1 cellular context compared by ENCODE assay signal in the genomic region with DNA sequence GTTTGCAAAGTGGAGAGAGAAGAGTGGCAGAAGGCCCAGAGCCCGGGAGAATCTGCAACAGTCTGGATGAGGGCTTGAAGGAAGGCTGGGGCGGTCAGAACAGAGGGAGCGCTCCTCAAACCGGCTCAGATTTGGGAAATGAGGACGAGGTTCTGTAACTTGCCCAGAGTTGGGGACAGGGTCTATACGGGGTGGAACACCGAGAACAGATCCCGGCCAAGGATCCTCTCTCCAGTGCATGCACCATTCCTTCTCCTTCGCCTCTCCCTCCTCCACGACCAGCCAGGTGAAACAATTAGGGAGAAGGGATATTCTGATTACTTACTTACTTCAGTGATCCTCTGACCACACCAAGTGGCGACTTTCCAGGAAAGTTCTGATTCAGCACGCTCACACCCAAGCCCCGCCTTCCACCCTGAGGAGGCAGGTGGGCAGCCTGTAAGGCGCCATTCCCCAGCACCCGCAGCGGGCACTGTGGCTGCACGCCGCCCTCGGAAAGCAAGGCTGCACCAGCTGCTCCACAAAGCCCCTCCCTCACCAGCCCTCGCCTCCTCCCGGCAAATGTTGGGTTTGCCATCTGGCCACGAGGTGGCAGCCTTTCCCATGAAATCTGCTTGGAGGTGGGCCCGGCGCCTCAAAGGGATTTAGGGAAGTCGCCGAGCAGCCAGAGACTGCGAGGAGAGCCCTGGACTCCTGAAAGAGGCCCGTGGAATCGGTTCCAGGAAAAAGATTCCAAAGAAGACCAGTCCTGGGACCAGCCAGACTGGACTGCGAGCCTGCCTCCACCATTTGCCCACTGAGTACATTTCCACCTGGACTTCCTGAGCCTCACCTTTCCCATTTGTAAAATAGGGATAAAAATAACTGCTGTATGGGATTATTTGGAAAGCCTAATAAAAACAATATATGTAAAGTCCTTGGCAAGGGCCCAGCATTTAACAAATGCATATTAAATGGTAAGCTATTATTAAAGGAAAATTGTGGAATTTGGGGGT.
TF ChIP-seq lines count a peak whose summit lies in the region.

No MANE protein-coding gene starts in this region.

TF ChIP-seq in HEK293, 187 proteins besides CTCF, POLR2A, EP300 and RAD21 (continued from another document and continues in another):
- TF ChIP-seq, protein P1, sequence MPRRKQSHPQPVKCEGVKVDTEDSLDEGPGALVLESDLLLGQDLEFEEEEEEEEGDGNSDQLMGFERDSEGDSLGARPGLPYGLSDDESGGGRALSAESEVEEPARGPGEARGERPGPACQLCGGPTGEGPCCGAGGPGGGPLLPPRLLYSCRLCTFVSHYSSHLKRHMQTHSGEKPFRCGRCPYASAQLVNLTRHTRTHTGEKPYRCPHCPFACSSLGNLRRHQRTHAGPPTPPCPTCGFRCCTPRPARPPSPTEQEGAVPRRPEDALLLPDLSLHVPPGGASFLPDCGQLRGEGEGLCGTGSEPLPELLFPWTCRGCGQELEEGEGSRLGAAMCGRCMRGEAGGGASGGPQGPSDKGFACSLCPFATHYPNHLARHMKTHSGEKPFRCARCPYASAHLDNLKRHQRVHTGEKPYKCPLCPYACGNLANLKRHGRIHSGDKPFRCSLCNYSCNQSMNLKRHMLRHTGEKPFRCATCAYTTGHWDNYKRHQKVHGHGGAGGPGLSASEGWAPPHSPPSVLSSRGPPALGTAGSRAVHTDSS (tag by site-specific recombination; IDR thresholded peaks at IDR 0.05), result no peak
- TF ChIP-seq ZEB2 (tag by site-specific recombination; IDR thresholded peaks at IDR 0.05) (peak; percentile 61; the same call in 1 of the 2 replicates), ZNF571 (tag by site-specific recombination; IDR thresholded peaks at IDR 0.05) (no peak), ZNF600 (tag by site-specific recombination; IDR thresholded peaks at IDR 0.05) (0 out of 2 replicates have a peak, but pooled peaks have one; percentile 56), HOXD13 (CRISPR knock-in tag; IDR thresholded peaks at IDR 0.05; ENCODE audit: borderline replicate concordance) (no peak), ZNF24 (tag by site-specific recombination; IDR thresholded peaks at IDR 0.05) (no peak; the same call in 1 of the 2 replicates), ZNF555 (tag by site-specific recombination; conservative IDR thresholded peaks at IDR 0.05) (no peak), ZNF426 (tag by site-specific recombination; IDR thresholded peaks at IDR 0.05) (no peak), ZBTB1 (tag by site-specific recombination; IDR thresholded peaks at IDR 0.05) (no peak), SALL2 (tag by site-specific recombination; IDR thresholded peaks at IDR 0.05; ENCODE audit: borderline replicate concordance) (no peak), KLF16 (tag by site-specific recombination; IDR thresholded peaks at IDR 0.05) (no peak), ZNF580 (tag by site-specific recombination; IDR thresholded peaks at IDR 0.05) (no peak), ZNF248 (tag by site-specific recombination; IDR thresholded peaks at IDR 0.05) (no peak), ZNF624 (tag by site-specific recombination; IDR thresholded peaks at IDR 0.05) (no peak), WT1 (tag by site-specific recombination; IDR thresholded peaks at IDR 0.05) (no peak), ZNF155 (tag by site-specific recombination; IDR thresholded peaks at IDR 0.05) (no peak), ZBTB17 (tag by site-specific recombination; IDR thresholded peaks at IDR 0.05) (peak; percentile 77), ZNF529 (tag by site-specific recombination; IDR thresholded peaks at IDR 0.05; ENCODE audit: insufficient replicate concordance) (no peak), ZNF112 (tag by site-specific recombination; IDR thresholded peaks at IDR 0.05) (no peak), ZNF132 (tag by site-specific recombination; IDR thresholded peaks at IDR 0.05; ENCODE audit: borderline replicate concordance) (no peak), GLIS1 (tag by site-specific recombination; IDR thresholded peaks at IDR 0.05) (no peak), ZNF404 (tag by site-specific recombination; IDR thresholded peaks at IDR 0.05) (no peak), ZFHX2 (tag by site-specific recombination; conservative IDR thresholded peaks at IDR 0.05) (peak; percentile 75), ZNF341 (tag by site-specific recombination; IDR thresholded peaks at IDR 0.05; ENCODE audit: low read depth) (peak; percentile 82), ZNF76 (tag by site-specific recombination; IDR thresholded peaks at IDR 0.05; ENCODE audit: borderline replicate concordance, low read depth) (no peak), ZNF148 (tag by site-specific recombination; IDR thresholded peaks at IDR 0.05; ENCODE audit: borderline replicate concordance) (no peak), TCF7L2 (IDR thresholded peaks at IDR 0.05; ENCODE audit: borderline replicate concordance, low read depth, low read length) (peak; percentile 38; the same call in 1 of the 2 replicates), ZNF169 (tag by site-specific recombination; IDR thresholded peaks at IDR 0.05) (no peak), KLF7 (tag by site-specific recombination; IDR thresholded peaks at IDR 0.05; ENCODE audit: borderline replicate concordance) (no peak), ZNF350 (tag by site-specific recombination; IDR thresholded peaks at IDR 0.05) (no peak), ZNF211 (tag by site-specific recombination; IDR thresholded peaks at IDR 0.05; ENCODE audit: low read depth) (no peak), ZNF530 (tag by site-specific recombination; IDR thresholded peaks at IDR 0.05; ENCODE audit: low read depth) (no peak), OVOL3 (tag by site-specific recombination; IDR thresholded peaks at IDR 0.05) (no peak), ZBTB26 (tag by site-specific recombination; optimal IDR thresholded peaks at IDR 0.05) (peak; percentile 78), ZNF785 (tag by site-specific recombination; IDR thresholded peaks at IDR 0.05) (no peak)
- TF ChIP-seq, protein P2, sequence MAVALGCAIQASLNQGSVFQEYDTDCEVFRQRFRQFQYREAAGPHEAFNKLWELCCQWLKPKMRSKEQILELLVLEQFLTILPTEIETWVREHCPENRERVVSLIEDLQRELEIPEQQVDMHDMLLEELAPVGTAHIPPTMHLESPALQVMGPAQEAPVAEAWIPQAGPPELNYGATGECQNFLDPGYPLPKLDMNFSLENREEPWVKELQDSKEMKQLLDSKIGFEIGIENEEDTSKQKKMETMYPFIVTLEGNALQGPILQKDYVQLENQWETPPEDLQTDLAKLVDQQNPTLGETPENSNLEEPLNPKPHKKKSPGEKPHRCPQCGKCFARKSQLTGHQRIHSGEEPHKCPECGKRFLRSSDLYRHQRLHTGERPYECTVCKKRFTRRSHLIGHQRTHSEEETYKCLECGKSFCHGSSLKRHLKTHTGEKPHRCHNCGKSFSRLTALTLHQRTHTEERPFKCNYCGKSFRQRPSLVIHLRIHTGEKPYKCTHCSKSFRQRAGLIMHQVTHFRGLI (tag by site-specific recombination; IDR thresholded peaks at IDR 0.05), result no peak
- TF ChIP-seq, protein P3, sequence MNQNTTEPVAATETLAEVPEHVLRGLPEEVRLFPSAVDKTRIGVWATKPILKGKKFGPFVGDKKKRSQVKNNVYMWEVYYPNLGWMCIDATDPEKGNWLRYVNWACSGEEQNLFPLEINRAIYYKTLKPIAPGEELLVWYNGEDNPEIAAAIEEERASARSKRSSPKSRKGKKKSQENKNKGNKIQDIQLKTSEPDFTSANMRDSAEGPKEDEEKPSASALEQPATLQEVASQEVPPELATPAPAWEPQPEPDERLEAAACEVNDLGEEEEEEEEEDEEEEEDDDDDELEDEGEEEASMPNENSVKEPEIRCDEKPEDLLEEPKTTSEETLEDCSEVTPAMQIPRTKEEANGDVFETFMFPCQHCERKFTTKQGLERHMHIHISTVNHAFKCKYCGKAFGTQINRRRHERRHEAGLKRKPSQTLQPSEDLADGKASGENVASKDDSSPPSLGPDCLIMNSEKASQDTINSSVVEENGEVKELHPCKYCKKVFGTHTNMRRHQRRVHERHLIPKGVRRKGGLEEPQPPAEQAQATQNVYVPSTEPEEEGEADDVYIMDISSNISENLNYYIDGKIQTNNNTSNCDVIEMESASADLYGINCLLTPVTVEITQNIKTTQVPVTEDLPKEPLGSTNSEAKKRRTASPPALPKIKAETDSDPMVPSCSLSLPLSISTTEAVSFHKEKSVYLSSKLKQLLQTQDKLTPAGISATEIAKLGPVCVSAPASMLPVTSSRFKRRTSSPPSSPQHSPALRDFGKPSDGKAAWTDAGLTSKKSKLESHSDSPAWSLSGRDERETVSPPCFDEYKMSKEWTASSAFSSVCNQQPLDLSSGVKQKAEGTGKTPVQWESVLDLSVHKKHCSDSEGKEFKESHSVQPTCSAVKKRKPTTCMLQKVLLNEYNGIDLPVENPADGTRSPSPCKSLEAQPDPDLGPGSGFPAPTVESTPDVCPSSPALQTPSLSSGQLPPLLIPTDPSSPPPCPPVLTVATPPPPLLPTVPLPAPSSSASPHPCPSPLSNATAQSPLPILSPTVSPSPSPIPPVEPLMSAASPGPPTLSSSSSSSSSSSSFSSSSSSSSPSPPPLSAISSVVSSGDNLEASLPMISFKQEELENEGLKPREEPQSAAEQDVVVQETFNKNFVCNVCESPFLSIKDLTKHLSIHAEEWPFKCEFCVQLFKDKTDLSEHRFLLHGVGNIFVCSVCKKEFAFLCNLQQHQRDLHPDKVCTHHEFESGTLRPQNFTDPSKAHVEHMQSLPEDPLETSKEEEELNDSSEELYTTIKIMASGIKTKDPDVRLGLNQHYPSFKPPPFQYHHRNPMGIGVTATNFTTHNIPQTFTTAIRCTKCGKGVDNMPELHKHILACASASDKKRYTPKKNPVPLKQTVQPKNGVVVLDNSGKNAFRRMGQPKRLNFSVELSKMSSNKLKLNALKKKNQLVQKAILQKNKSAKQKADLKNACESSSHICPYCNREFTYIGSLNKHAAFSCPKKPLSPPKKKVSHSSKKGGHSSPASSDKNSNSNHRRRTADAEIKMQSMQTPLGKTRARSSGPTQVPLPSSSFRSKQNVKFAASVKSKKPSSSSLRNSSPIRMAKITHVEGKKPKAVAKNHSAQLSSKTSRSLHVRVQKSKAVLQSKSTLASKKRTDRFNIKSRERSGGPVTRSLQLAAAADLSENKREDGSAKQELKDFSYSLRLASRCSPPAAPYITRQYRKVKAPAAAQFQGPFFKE (tag by site-specific recombination; IDR thresholded peaks at IDR 0.05; ENCODE audit: borderline replicate concordance), result no peak
- TF ChIP-seq, protein P4, sequence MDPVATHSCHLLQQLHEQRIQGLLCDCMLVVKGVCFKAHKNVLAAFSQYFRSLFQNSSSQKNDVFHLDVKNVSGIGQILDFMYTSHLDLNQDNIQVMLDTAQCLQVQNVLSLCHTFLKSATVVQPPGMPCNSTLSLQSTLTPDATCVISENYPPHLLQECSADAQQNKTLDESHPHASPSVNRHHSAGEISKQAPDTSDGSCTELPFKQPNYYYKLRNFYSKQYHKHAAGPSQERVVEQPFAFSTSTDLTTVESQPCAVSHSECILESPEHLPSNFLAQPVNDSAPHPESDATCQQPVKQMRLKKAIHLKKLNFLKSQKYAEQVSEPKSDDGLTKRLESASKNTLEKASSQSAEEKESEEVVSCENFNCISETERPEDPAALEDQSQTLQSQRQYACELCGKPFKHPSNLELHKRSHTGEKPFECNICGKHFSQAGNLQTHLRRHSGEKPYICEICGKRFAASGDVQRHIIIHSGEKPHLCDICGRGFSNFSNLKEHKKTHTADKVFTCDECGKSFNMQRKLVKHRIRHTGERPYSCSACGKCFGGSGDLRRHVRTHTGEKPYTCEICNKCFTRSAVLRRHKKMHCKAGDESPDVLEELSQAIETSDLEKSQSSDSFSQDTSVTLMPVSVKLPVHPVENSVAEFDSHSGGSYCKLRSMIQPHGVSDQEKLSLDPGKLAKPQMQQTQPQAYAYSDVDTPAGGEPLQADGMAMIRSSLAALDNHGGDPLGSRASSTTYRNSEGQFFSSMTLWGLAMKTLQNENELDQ (tag by site-specific recombination; IDR thresholded peaks at IDR 0.05; ENCODE audit: low read depth), result no peak
- TF ChIP-seq, protein P5, sequence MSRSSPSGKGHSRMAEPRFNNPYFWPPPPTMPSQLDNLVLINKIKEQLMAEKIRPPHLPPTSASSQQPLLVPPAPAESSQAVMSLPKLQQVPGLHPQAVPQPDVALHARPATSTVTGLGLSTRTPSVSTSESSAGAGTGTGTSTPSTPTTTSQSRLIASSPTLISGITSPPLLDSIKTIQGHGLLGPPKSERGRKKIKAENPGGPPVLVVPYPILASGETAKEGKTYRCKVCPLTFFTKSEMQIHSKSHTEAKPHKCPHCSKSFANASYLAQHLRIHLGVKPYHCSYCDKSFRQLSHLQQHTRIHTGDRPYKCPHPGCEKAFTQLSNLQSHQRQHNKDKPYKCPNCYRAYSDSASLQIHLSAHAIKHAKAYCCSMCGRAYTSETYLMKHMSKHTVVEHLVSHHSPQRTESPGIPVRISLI (tag by site-specific recombination; IDR thresholded peaks at IDR 0.05), result no peak
- TF ChIP-seq, protein P6, sequence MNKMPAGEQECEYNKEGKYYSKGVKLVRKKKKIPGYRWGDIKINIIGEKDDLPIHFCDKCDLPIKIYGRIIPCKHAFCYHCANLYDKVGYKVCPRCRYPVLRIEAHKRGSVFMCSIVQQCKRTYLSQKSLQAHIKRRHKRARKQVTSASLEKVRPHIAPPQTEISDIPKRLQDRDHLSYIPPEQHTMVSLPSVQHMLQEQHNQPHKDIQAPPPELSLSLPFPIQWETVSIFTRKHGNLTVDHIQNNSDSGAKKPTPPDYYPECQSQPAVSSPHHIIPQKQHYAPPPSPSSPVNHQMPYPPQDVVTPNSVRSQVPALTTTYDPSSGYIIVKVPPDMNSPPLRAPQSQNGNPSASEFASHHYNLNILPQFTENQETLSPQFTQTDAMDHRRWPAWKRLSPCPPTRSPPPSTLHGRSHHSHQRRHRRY (tag by site-specific recombination; IDR thresholded peaks at IDR 0.05), result no peak
